ENCODE assay signal across 7 cellular contexts in the genomic region with DNA sequence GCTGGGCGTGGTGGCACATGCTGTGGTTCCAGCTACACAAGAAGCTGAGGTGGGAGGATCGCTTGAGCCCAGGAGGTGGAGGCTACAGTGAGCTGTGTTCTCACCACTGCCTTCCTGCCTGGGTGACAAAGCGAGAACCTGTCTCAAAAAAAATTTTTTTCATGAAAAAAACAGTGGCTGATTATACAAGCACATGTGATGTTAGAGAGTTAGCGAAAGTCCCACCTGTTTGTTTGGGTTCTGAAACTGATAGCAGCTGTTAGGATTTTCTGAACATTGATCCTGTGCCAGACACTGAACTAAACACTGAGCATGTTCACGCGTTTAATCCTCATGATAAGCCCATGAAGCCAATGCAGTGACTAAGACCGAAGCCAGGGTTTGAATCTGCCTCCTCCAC. TPM values are rescaled to one million over a fixed set of nuclear protein-coding genes. Genes with fewer than 3 reads are reported as not detected.
DNase-seq lines count a peak whose midpoint lies in the region; ATAC-seq lines count a peak whose summit lies in the region.
"Not testable (repeated sequence)": the region's sequence is repeated elsewhere in the genome, so short reads cannot be mapped to it uniquely, and the experiment has no call there.

No MANE protein-coding gene starts in this region.

- DNase-seq in T-cell (peak in 29 of 34 experiments; percentile 16 to 65 (median 32)), activated T-helper 1 cell treated with Interleukin-2 at 50 U/mL for 16 hours (ENCODE audit: low read depth) (peak; percentile 16)
- DNase-seq in left lobe of liver (ENCODE audit: low spot score): not testable (repeated sequence)

- CTCF ChIA-PET in T-cell (lab: Charles Lee): interaction anchor here in 1 of 2 donors (0.8 kb wide), 1 partner anchor 34 kb away, joined by 3 read pairs; a partner anchor contains a TSS

- not testable (repeated sequence) for H3K27me3 Mint-ChIP-seq in T-cell

- H3K9me3 Mint-ChIP-seq in T-cell: not testable (repeated sequence)

- H3K27ac Mint-ChIP-seq in T-cell: peak overlapping the region; percentile 66 to 78

- ATAC-seq in GM18867 (IDR thresholded peaks at IDR 0.05; ENCODE audit: unreplicated experiment) (peak; percentile 74), GM21390 (IDR thresholded peaks at IDR 0.05; ENCODE audit: unreplicated experiment) (peak; percentile 63), HG02763 (IDR thresholded peaks at IDR 0.05; ENCODE audit: unreplicated experiment) (peak; percentile 62), HG03378 (IDR thresholded peaks at IDR 0.05; ENCODE audit: unreplicated experiment) (peak; percentile 49), T-cell (replicated peaks in 1 of 4) (peak; percentile 75 to 93 (median 87)), left lobe of liver (peak; percentile 38)

- H3K4me3 Mint-ChIP-seq in T-cell: peak overlapping the region in 1 of 3 donors; percentile 9

- POLR2A ChIA-PET in T-cell (lab: Charles Lee): interaction anchor here in 1 of 2 donors (0.6 kb wide), 1 partner anchor 1424 kb away, joined by 3 read pairs; no protein-coding TSS in a partner anchor

- peaks cover 8 to 23% (median 21%) of the 10 kb centered on the region in 3 donors for H3K4me1 Mint-ChIP-seq in T-cell

- not testable (repeated sequence) for H3K36me3 Mint-ChIP-seq in T-cell

RNA-seq across cellular contexts. Expression of a gene that starts 22.9 kb away (rescaled TPM):
- total RNA-seq in T-cell (1,000 to 10,000 TPM; 2,862 to 3,462 (median 2,982) TPM), left lobe of liver (375 TPM)

RNA-seq across cellular contexts. Expression of a gene that starts 34.1 kb away (rescaled TPM):
- total RNA-seq in T-cell (100 to 1,000 TPM in 2 of 5 donors, 10 to 100 TPM in 3; 78.8 to 122 (median 89.5) TPM), left lobe of liver (93.3 TPM)
